In the genomic region with DNA sequence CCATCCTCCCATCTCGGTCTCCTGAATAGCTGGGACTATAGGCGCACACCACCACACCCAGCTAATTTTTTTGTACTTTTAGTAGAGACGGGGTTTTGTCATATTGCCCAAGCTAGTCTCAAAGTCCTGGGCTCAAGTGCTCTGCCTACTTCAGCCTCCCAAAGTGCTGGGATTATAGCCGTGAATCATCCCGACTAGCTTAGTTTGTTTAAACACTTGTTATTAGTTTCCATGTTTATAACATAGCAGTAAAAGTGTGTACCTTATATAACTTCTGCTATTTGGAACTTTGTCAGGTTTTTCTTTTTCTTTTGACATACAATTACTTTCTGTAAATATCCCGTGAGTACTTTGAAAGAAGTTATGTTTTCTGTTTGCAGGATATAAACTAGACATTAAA, we compare ENCODE assay signal across 24 cellular contexts.
"Had no signal": no experiment of that assay in that cellular context is flagged by ENCODE, and none has a peak within 500 bp of the region (broad histone marks: within the 10 kb centered on the region; RNA-seq: fewer than 3 reads in every experiment).

No MANE protein-coding gene starts in this region.

- H3K4me1 ChIP-seq: breast epithelium, foreskin keratinocyte, psoas muscle, suprapubic skin had no signal

- H3K27ac ChIP-seq: breast epithelium, foreskin keratinocyte, pancreas, psoas muscle, right atrium auricular region, stomach, suprapubic skin, tibial nerve had no signal

- H3K36me3 ChIP-seq: breast epithelium, pancreas, right atrium auricular region, stomach, suprapubic skin, tibial nerve had no signal

- H3K9me3 ChIP-seq: breast epithelium, pancreas, psoas muscle, right atrium auricular region, stomach, suprapubic skin, tibial nerve had no signal

- ATAC-seq: activated CD4-positive, alpha-beta T cell treated with anti-CD3 and anti-CD28 coated beads for 36 hours; foreskin keratinocyte; left ventricle myocardium superior; pancreas; psoas muscle; stimulated activated memory B cell treated with anti-CD40 and anti-IgM and Interleukin-4, amounts not matched to agents 10 μg/mL and 1 μg/mL and 100 μg/mL, for 72 hours had no signal

- H3K4me3 ChIP-seq: breast epithelium, pancreas, psoas muscle, right atrium auricular region, stomach, suprapubic skin, tibial nerve had no signal

- FAIRE-seq: endometrium, urothelium cell line had no signal

- H3K27me3 ChIP-seq: breast epithelium, pancreas, right atrium auricular region, stomach, suprapubic skin, tibial nerve had no signal

- DNase-seq: activated B cell treated with CpG ODN at 0.5 μM for 24 hours; activated CD4-positive, alpha-beta T cell treated with anti-CD3 and anti-CD28 coated beads for 36 hours; activated CD4-positive, alpha-beta T cell treated with anti-CD3 and anti-CD28 coated beads, Interleukin-2, amount 50 U/mL, for 48 hours; activated naive CD4-positive, alpha-beta T cell treated with Interleukin-2 at 50 U/mL for 16 hours; activated naive CD8-positive, alpha-beta T cell treated with anti-CD3 and anti-CD28 coated beads for 36 hours; activated T-cell treated with anti-CD3 and anti-CD28 coated beads, Interleukin-2, amount 50 U/mL, for 48 hours; amniotic stem cell; cerebellar nuclear complex; foreskin keratinocyte; immature natural killer cell; kidney glomerular epithelial cell; left ventricle myocardium superior; nephron progenitor cell; pancreas; psoas muscle; stomach; T1000 had no signal
